ENCODE assay signal across 9 cellular contexts in genomic region chr17:75980188-75981018, GRCh38. TPM values are rescaled to one million over a fixed set of nuclear protein-coding genes. Genes with fewer than 3 reads are reported as not detected.
DNase-seq lines count a peak whose midpoint lies in the region; ATAC-seq, FAIRE-seq and TF ChIP-seq lines count a peak whose summit lies in the region.
"Had no signal": no experiment of that assay in that cellular context is flagged by ENCODE, and none has a peak within 500 bp of the region (broad histone marks: within the 10 kb centered on the region; RNA-seq: fewer than 3 reads in every experiment).

No MANE protein-coding gene starts in this region.

- no peaks in the 10 kb centered on the region for H3K27me3 Mint-ChIP-seq in CD4-positive, alpha-beta T cell
- no peaks in the 10 kb centered on the region for H3K27me3 Mint-ChIP-seq in naive thymus-derived CD4-positive, alpha-beta T cell

- TF ChIP-seq CTCF in CD4-positive, alpha-beta T cell (IDR thresholded peaks at IDR 0.05), result no peak
- TF ChIP-seq CTCF in NB4 (IDR thresholded peaks at IDR 0.05; ENCODE audit: low read depth, low read length), result no peak

- ATAC-seq in CD4-positive, alpha-beta T cell (ENCODE audit: poor library complexity), result no peak
- no peak for ATAC-seq in naive thymus-derived CD4-positive, alpha-beta T cell

- no peak for FAIRE-seq in GM12892 (lab: Jason Lieb, UNC)

- H3K27me3 ChIP-seq in CD4-positive, alpha-beta T cell (ENCODE audit: control insufficient read depth, insufficient read depth, low read length), result no peaks in the 10 kb centered on the region
- H3K27me3 ChIP-seq in naive thymus-derived CD4-positive, alpha-beta T cell (ENCODE audit: control insufficient read depth in 2 of 2, insufficient read depth in 2 of 2, low read length in 2 of 2), result no peaks in the 10 kb centered on the region

- no peaks in the 10 kb centered on the region for H3K9me3 ChIP-seq in CD4-positive, alpha-beta T cell (ENCODE audit: control insufficient read depth, low read length)
- H3K9me3 ChIP-seq in naive thymus-derived CD4-positive, alpha-beta T cell (ENCODE audit: control insufficient read depth in 2 of 3, low read length in 3 of 3), result no peaks in the 10 kb centered on the region

- CTCF ChIA-PET in CD4-positive, alpha-beta T cell (lab: Charles Lee), result interaction anchor here (0.6 to 1.6 kb wide), 4 partner anchors 25 to 313 kb away, joined by 3 to 6 read pairs (median 3); partner anchors contain the start of genes RECQL5 and SAP30BP
- CTCF ChIA-PET in naive thymus-derived CD4-positive, alpha-beta T cell (lab: Charles Lee), result interaction anchor here (0.6 to 1.5 kb wide), 6 partner anchors 10 to 1420 kb away, joined by 3 to 8 read pairs (median 4); no protein-coding TSS in a partner anchor

- H3K36me3 Mint-ChIP-seq in CD4-positive, alpha-beta T cell (ENCODE audit: low read depth), result peaks cover 18% of the 10 kb centered on the region
- H3K36me3 Mint-ChIP-seq in naive thymus-derived CD4-positive, alpha-beta T cell, result peaks cover 0 to 4% (median 1%) of the 10 kb centered on the region in 5 donors

- peaks cover 51% of the 10 kb centered on the region for H3K4me1 Mint-ChIP-seq in CD4-positive, alpha-beta T cell (ENCODE audit: low read depth)
- peaks cover 22 to 49% (median 42%) of the 10 kb centered on the region in 7 donors for H3K4me1 Mint-ChIP-seq in naive thymus-derived CD4-positive, alpha-beta T cell

- peaks cover 0 to 7% (median 0%) of the 10 kb centered on the region in 3 experiments for H3K36me3 ChIP-seq in naive thymus-derived CD4-positive, alpha-beta T cell (ENCODE audit: control insufficient read depth in 2 of 3, insufficient read depth in 3 of 3, low read length in 3 of 3)

- H3K4me1 ChIP-seq in naive thymus-derived CD4-positive, alpha-beta T cell (ENCODE audit: control insufficient read depth in 2 of 2, insufficient read depth in 2 of 2, low read length in 2 of 2), result peaks cover 5 to 6% of the 10 kb centered on the region in 2 donors

- H3K4me3 Mint-ChIP-seq in CD4-positive, alpha-beta T cell, result peak overlapping the region; percentile 95
- peak overlapping the region; percentile 91 to 99 (median 98) for H3K4me3 Mint-ChIP-seq in naive thymus-derived CD4-positive, alpha-beta T cell

- TF ChIP-seq POLR2A in NB4 (IDR thresholded peaks at IDR 0.05; ENCODE audit: extremely low read depth, insufficient read length) (no peak), GM12892 (IDR thresholded peaks at IDR 0.05; ENCODE audit: low read depth, low read length) (no peak)

- H3K27ac ChIP-seq in CD4-positive, alpha-beta T cell (ENCODE audit: low read depth, low read length), result peak overlapping the region; percentile 91
- peak overlapping the region; percentile 98 for H3K27ac ChIP-seq in cingulate gyrus (ENCODE audit: low read depth, low read length)
- peak overlapping the region; percentile 100 for H3K27ac ChIP-seq in naive thymus-derived CD4-positive, alpha-beta T cell (ENCODE audit: low read depth, low read length)

- intact Hi-C loops in CD4-positive, alpha-beta T cell (cut with DNase I, micrococcal nuclease), result loop anchor here in 1 of 2 experiments (10.0 kb wide), 1 partner anchor 404 kb away; the partner anchor contains the start of gene SPHK1
- intact Hi-C loops in naive thymus-derived CD4-positive, alpha-beta T cell (cut with micrococcal nuclease), result no loop called here

- no peak for DNase-seq in CD4-positive, alpha-beta T cell
- DNase-seq in NB4 (ENCODE audit: low read depth), result peak; percentile 28
- DNase-seq in naive thymus-derived CD4-positive, alpha-beta T cell, result no peak
- no peak for DNase-seq in NCI-H2081 (lab: John Stamatoyannopoulos, UW)
- DNase-seq in islet precursor cell, result no peak
- no peak for DNase-seq in GM12892 (ENCODE audit: insufficient read length)
- no peak for DNase-seq in inferior parietal cortex (ENCODE audit: extremely low spot score)

- H3K27ac Mint-ChIP-seq in CD4-positive, alpha-beta T cell, result peak overlapping the region; percentile 100
- peak overlapping the region; percentile 98 to 100 (median 100) for H3K27ac Mint-ChIP-seq in naive thymus-derived CD4-positive, alpha-beta T cell

- POLR2A ChIA-PET in CD4-positive, alpha-beta T cell (lab: Charles Lee), result interaction anchor here (0.6 to 1.4 kb wide), 8 partner anchors 34 to 403 kb away, joined by 3 to 7 read pairs (median 4); partner anchors contain the start of genes GALK1, TRIM65, UNK and WBP2
- POLR2A ChIA-PET in naive thymus-derived CD4-positive, alpha-beta T cell (lab: Charles Lee), result interaction anchor here (0.6 to 1.9 kb wide), 21 partner anchors 17 to 1630 kb away, joined by 3 to 10 read pairs (median 4); partner anchors contain the start of genes FBF1, MRPL38, PRPSAP1 and SPHK1

- peak overlapping the region; percentile 84 for H3K4me3 ChIP-seq in NB4 (ENCODE audit: low read depth, low read length)
- H3K4me3 ChIP-seq in naive thymus-derived CD4-positive, alpha-beta T cell (ENCODE audit: low read length), result peak overlapping the region; percentile 89

- no peaks in the 10 kb centered on the region for H3K9me3 Mint-ChIP-seq in CD4-positive, alpha-beta T cell
- no peaks in the 10 kb centered on the region for H3K9me3 Mint-ChIP-seq in naive thymus-derived CD4-positive, alpha-beta T cell

RNA-seq across cellular contexts. Expression of gene TEN1, which starts 1.4 kb away (rescaled TPM):
- total RNA-seq in CD4-positive, alpha-beta T cell, result 10 to 100 TPM; 13.0 to 13.8 TPM
- total RNA-seq in naive thymus-derived CD4-positive, alpha-beta T cell, result 10 to 100 TPM; 13.1 to 20.1 (median 13.8) TPM
- 10 to 100 TPM; 12.8 to 16.0 TPM for polyA plus RNA-seq in naive thymus-derived CD4-positive, alpha-beta T cell
- 18.1 TPM for polyA plus RNA-seq in GM12892 (2012; ENCODE audit: missing spikeins)

RNA-seq across cellular contexts. Expression of gene ACOX1, which starts 1.4 kb away (rescaled TPM):
- 10 to 100 TPM; 14.5 to 17.9 TPM for total RNA-seq in CD4-positive, alpha-beta T cell
- total RNA-seq in naive thymus-derived CD4-positive, alpha-beta T cell, result 10 to 100 TPM; 22.8 to 35.0 (median 33.5) TPM
- polyA plus RNA-seq in naive thymus-derived CD4-positive, alpha-beta T cell, result 10 to 100 TPM; 12.5 to 25.5 TPM
- polyA plus RNA-seq in GM12892 (2012; ENCODE audit: missing spikeins), result 13.1 TPM

RNA-seq across cellular contexts. Expression of gene CDK3, which starts 20.3 kb away (rescaled TPM):
- total RNA-seq in CD4-positive, alpha-beta T cell, result 1 to 10 TPM; 3.9 to 4.9 TPM
- total RNA-seq in naive thymus-derived CD4-positive, alpha-beta T cell, result 1 to 10 TPM; 6.9 to 9.9 (median 9.1) TPM
- under 1 TPM; 0.28 to 0.55 TPM for polyA plus RNA-seq in naive thymus-derived CD4-positive, alpha-beta T cell
- polyA plus RNA-seq in GM12892 (2012; ENCODE audit: missing spikeins), result 4.9 TPM

RNA-seq across cellular contexts. Expression of gene FBF1, which starts 39.6 kb away (rescaled TPM):
- 10 to 100 TPM; 21.2 to 23.9 TPM for total RNA-seq in CD4-positive, alpha-beta T cell
- total RNA-seq in naive thymus-derived CD4-positive, alpha-beta T cell, result 10 to 100 TPM; 19.9 to 48.1 (median 29.0) TPM
- 1 to 10 TPM; 2.5 to 7.2 TPM for polyA plus RNA-seq in naive thymus-derived CD4-positive, alpha-beta T cell
- 7.4 TPM for polyA plus RNA-seq in GM12892 (2012; ENCODE audit: missing spikeins)

RNA-seq across cellular contexts. Expression of gene EVPL, which starts 46.7 kb away (rescaled TPM):
- total RNA-seq in CD4-positive, alpha-beta T cell, result under 1 TPM; 0.14 to 0.38 TPM
- 1 to 10 TPM in 2 of 5 experiments, under 1 TPM in 3; 0.07 to 2.7 (median 0.39) TPM for total RNA-seq in naive thymus-derived CD4-positive, alpha-beta T cell
- polyA plus RNA-seq in naive thymus-derived CD4-positive, alpha-beta T cell, result under 1 TPM in 1 of 2 donors, not detected in 1; 0.08 TPM
- not detected for polyA plus RNA-seq in GM12892 (2012; ENCODE audit: missing spikeins)
- total RNA-seq: M059J had no signal
